5 cellular contexts compared by ENCODE assay signal in the genomic region with DNA sequence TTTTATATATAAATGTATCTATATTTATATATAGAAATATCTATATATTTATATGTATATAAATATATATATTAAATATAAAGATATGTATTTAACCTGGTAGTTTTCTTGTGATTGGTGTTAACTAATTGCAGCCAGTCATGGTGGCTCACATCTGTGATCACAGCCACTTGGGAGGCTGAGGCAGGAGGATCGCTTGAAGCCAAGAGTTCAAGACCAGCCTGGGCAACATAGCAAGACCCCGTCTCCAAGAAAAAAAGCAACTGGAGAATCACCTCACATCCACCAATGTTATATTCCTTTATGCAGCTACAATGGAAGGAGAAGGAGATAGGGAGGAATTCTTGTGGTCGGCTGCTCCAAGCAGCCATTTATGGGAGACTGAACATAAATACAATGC.
"Had no signal": no experiment of that assay in that cellular context is flagged by ENCODE, and none has a peak within 500 bp of the region (broad histone marks: within the 10 kb centered on the region; RNA-seq: fewer than 3 reads in every experiment).

No MANE protein-coding gene starts in this region.

- H3K4me1 Mint-ChIP-seq: GM23338 had no signal

- DNase-seq: H9, HCEC 1CT, IMR-90, KBM-7 had no signal

- H3K4me3 ChIP-seq: GM23338 had no signal

- ATAC-seq: GM23338 had no signal

- H3K27ac Mint-ChIP-seq: GM23338, H9 had no signal

- H3K4me3 Mint-ChIP-seq: GM23338, H9 had no signal
